In genomic region chr3:62366093-62366419, GRCh38 we compare ENCODE assay signal across 18 cellular contexts. TPM values are rescaled to one million over a fixed set of nuclear protein-coding genes. Genes with fewer than 3 reads are reported as not detected.
DNase-seq lines count a peak whose midpoint lies in the region; ATAC-seq and TF ChIP-seq lines count a peak whose summit lies in the region.
"Had no signal": no experiment of that assay in that cellular context is flagged by ENCODE, and none has a peak within 500 bp of the region (broad histone marks: within the 10 kb centered on the region; RNA-seq: fewer than 3 reads in every experiment).

No MANE protein-coding gene starts in this region.

- TF ChIP-seq POLR2A in prostate gland (IDR thresholded peaks at IDR 0.05), result no peak

- H2BK12ac ChIP-seq in neuronal stem cell (ENCODE audit: low read length), result no peak overlapping the region

- no peak overlapping the region for H2AK5ac ChIP-seq in neuronal stem cell (ENCODE audit: low read depth, low read length)

- no peak overlapping the region for H4K91ac ChIP-seq in neuronal stem cell (ENCODE audit: low read depth, low read length, poor library complexity)

- H3K36me3 Mint-ChIP-seq in endodermal cell (ENCODE audit: low read depth), result no peaks in the 10 kb centered on the region
- H3K36me3 Mint-ChIP-seq: IgD-negative memory B cell had no signal

- H3K4me2 ChIP-seq in neuronal stem cell (ENCODE audit: insufficient read depth, low read length, poor library complexity, severe bottlenecking), result no peak overlapping the region

- H2BK15ac ChIP-seq in neuronal stem cell (ENCODE audit: low read length), result no peak overlapping the region

- H3K4me1 ChIP-seq in HUES48 (ENCODE audit: control insufficient read depth, insufficient read depth, low read length) (peaks cover 50% of the 10 kb centered on the region), NT2/D1 (ENCODE audit: insufficient read depth, insufficient read length) (peaks cover 19% of the 10 kb centered on the region), endodermal cell (ENCODE audit: control insufficient read depth, insufficient read depth, low read length) (peaks cover 9% of the 10 kb centered on the region), neuronal stem cell (ENCODE audit: control insufficient read depth in 2 of 2, insufficient read depth in 1 of 2, low read depth in 1 of 2, low read length in 2 of 2) (peaks cover 5 to 41% of the 10 kb centered on the region in 2 donors), prostate gland (replicated peaks) (no peaks in the 10 kb centered on the region)
- H3K4me1 ChIP-seq: Caco-2 had no signal

- H3K27me3 Mint-ChIP-seq in endodermal cell (ENCODE audit: insufficient read depth), result peaks cover 88% of the 10 kb centered on the region

- no peak overlapping the region for H2AFZ ChIP-seq in neuronal stem cell (ENCODE audit: low read length)
- H2AFZ ChIP-seq: GM23248 had no signal

- H3K27ac Mint-ChIP-seq in endodermal cell, result no peak overlapping the region
- H3K27ac Mint-ChIP-seq: CD4-positive, alpha-beta T cell had no signal

- DNase-seq in NT2/D1 (ENCODE audit: low read depth, low spot score), result no peak
- DNase-seq in endodermal cell, result no peak
- no peak for DNase-seq in neuronal stem cell (ENCODE audit: low spot score)
- DNase-seq in T-helper 2 cell, result no peak
- no peak for DNase-seq in prostate gland (ENCODE audit: low spot score)
- DNase-seq in NCI-H510A (lab: John Stamatoyannopoulos, UW), result no peak
- DNase-seq: ACHN; Caco-2; CD4-positive, alpha-beta T cell; GM23248; KBM-7 had no signal

- H2BK5ac ChIP-seq in neuronal stem cell (ENCODE audit: low read length), result no peak overlapping the region

- no peak overlapping the region for H3K18ac ChIP-seq in neuronal stem cell (ENCODE audit: low read length)

- peak overlapping the region; percentile 20 for H3K4me3 Mint-ChIP-seq in endodermal cell
- H3K4me3 Mint-ChIP-seq: CD4-positive, alpha-beta T cell; IgD-negative memory B cell had no signal

- H2BK120ac ChIP-seq in neuronal stem cell (ENCODE audit: low read depth, low read length), result no peak overlapping the region

- H4K8ac ChIP-seq in neuronal stem cell (ENCODE audit: low read depth, low read length), result no peak overlapping the region

- H3K9me3 ChIP-seq in HUES48 (ENCODE audit: control insufficient read depth, insufficient read depth, low read length) (no peaks in the 10 kb centered on the region), NT2/D1 (ENCODE audit: insufficient read depth, low read length) (no peaks in the 10 kb centered on the region; the same call in 1 of the 2 replicates), endodermal cell (ENCODE audit: control insufficient read depth, low read length) (no peaks in the 10 kb centered on the region), neuronal stem cell (replicated peaks in 1 of 2; ENCODE audit: control insufficient read depth in 2 of 2, insufficient read depth in 1 of 2, low read depth in 1 of 2, low read length in 2 of 2) (no peaks in the 10 kb centered on the region), prostate gland (no peaks in the 10 kb centered on the region)
- H3K9me3 ChIP-seq: Caco-2 had no signal

- H3K27me3 ChIP-seq in HUES48 (ENCODE audit: control insufficient read depth, insufficient read depth, low read length), result peaks cover 95% of the 10 kb centered on the region
- peaks cover 89% of the 10 kb centered on the region for H3K27me3 ChIP-seq in NT2/D1 (ENCODE audit: insufficient read depth, insufficient read length)
- H3K27me3 ChIP-seq in endodermal cell (ENCODE audit: control insufficient read depth, insufficient read depth, low read length, poor library complexity, severe bottlenecking), result peaks cover 90% of the 10 kb centered on the region
- peaks cover 14 to 96% (median 55%) of the 10 kb centered on the region in 3 experiments for H3K27me3 ChIP-seq in neuronal stem cell (ENCODE audit: control insufficient read depth in 3 of 3, insufficient read depth in 3 of 3, low read depth in 1 of 3, low read length in 3 of 3)
- H3K27me3 ChIP-seq in prostate gland (replicated peaks; ENCODE audit: insufficient read depth), result peaks cover 32% of the 10 kb centered on the region

- H3K4me1 Mint-ChIP-seq in endodermal cell, result peaks cover 41% of the 10 kb centered on the region

- TF ChIP-seq CTCF in endodermal cell (conservative IDR thresholded peaks at IDR 0.05), result no peak
- TF ChIP-seq CTCF in prostate gland (IDR thresholded peaks at IDR 0.05), result no peak

- WGBS in endodermal cell (ENCODE audit: insufficient coverage in 1 of 2, insufficient read length in 1 of 2), 2 experiments, result 33 to 48% methylated on average over 3 of the region's 3 CpGs
- WGBS in neuronal stem cell (ENCODE audit: extremely low coverage in 2 of 2, insufficient read length in 2 of 2, insufficient replicate concordance in 1 of 2), 2 donors, result no CpG with 5 or more reads among the region's 3 CpGs
- WGBS in prostate gland, result 32% methylated on average over 3 of the region's 3 CpGs

- no peaks in the 10 kb centered on the region for H3K79me1 ChIP-seq in neuronal stem cell (ENCODE audit: low read depth, low read length)

- H3K27ac ChIP-seq in HUES48 (ENCODE audit: low read depth, low read length), result no peak overlapping the region
- no peak overlapping the region for H3K27ac ChIP-seq in endodermal cell (ENCODE audit: low read depth, low read length)
- peak overlapping the region; percentile 71 for H3K27ac ChIP-seq in neuronal stem cell (replicated peaks; ENCODE audit: low read length)
- H3K27ac ChIP-seq in prostate gland, result no peak overlapping the region
- H3K27ac ChIP-seq: C4-2B, GM23248 had no signal

- no peaks in the 10 kb centered on the region for H3K9me3 Mint-ChIP-seq in endodermal cell

- H3K4me3 ChIP-seq in HUES48 (ENCODE audit: low read depth, low read length) (peak overlapping the region; percentile 45; the same call in 1 of the 2 replicates), NT2/D1 (ENCODE audit: insufficient read length, low read depth) (no peak overlapping the region), endodermal cell (ENCODE audit: low read length) (peak overlapping the region; percentile 14), neuronal stem cell (ENCODE audit: low read length in 2 of 2) (no peak overlapping the region), prostate gland (no peak overlapping the region)
- H3K4me3 ChIP-seq: GM23248 had no signal

- no peak overlapping the region for H3K14ac ChIP-seq in neuronal stem cell (ENCODE audit: low read length)

- ATAC-seq in HG02759 (IDR thresholded peaks at IDR 0.05; ENCODE audit: unreplicated experiment), result no peak
- ATAC-seq: HepG2 had no signal

- H3K4ac ChIP-seq in neuronal stem cell (ENCODE audit: low read length), result no peak overlapping the region

- H3K9ac ChIP-seq in HUES48 (ENCODE audit: low read depth, low read length), result no peak overlapping the region
- peak overlapping the region; percentile 39 for H3K9ac ChIP-seq in NT2/D1 (ENCODE audit: insufficient read length, low read depth)
- H3K9ac ChIP-seq in endodermal cell (ENCODE audit: extremely low read depth, low read length, poor library complexity, severe bottlenecking), result no peak overlapping the region
- no peak overlapping the region for H3K9ac ChIP-seq in neuronal stem cell (ENCODE audit: low read depth, low read length, poor library complexity)
- H3K9ac ChIP-seq: GM23248 had no signal

- intact Hi-C loops in prostate gland (cut with DNase I), result no loop called here

- H3K23ac ChIP-seq in neuronal stem cell (ENCODE audit: low read depth, low read length, poor library complexity), result no peak overlapping the region

- H3K36me3 ChIP-seq in HUES48 (ENCODE audit: control insufficient read depth, insufficient read depth, low read length) (no peaks in the 10 kb centered on the region), NT2/D1 (ENCODE audit: insufficient read depth, insufficient read length, low read length) (no peaks in the 10 kb centered on the region), endodermal cell (ENCODE audit: control insufficient read depth, insufficient read depth, low read length) (no peaks in the 10 kb centered on the region), neuronal stem cell (replicated peaks in 1 of 2; ENCODE audit: control insufficient read depth in 2 of 2, insufficient read depth in 2 of 2, low read length in 2 of 2) (no peaks in the 10 kb centered on the region), prostate gland (no peaks in the 10 kb centered on the region)

RNA-seq across cellular contexts. Expression of gene FEZF2, which starts 7.3 kb away (rescaled TPM):
- not detected for total RNA-seq in endodermal cell
- polyA plus RNA-seq in endodermal cell (2013, experiment 1 of 2), result 3.1 TPM
- 2.6 TPM for polyA plus RNA-seq in endodermal cell (2013, experiment 2 of 2)
- polyA plus RNA-seq in neuronal stem cell (2013, experiment 1 of 2), result 28.9 TPM
- 28.1 TPM for polyA plus RNA-seq in neuronal stem cell (2013, experiment 2 of 2)
- total RNA-seq in prostate gland, result under 1 TPM in 1 of 2 donors, not detected in 1; 0.62 TPM
- total RNA-seq: Caco-2; CD4-positive, alpha-beta T cell; GM23248; HepG2; HT-29 had no signal
- polyA plus RNA-seq: BJ, GM23248, HepG2, IgD-negative memory B cell had no signal

Comparison
In these comparisons a context has a peak if more than half of its experiments do, and no peak if none do; other contexts are left out.
1. H3K4me3 ChIP-seq: peak in HUES48 (single experiment) and endodermal cell (single experiment); none in NT2/D1 (single experiment), neuronal stem cell (0 of 2) and prostate gland (0 of 2).